Comparison of ENCODE assay signal across 21 cellular contexts in genomic region chr10:100625821-100626220, GRCh38.
"Had no signal": no experiment of that assay in that cellular context is flagged by ENCODE, and none has a peak within 500 bp of the region (broad histone marks: within the 10 kb centered on the region; RNA-seq: fewer than 3 reads in every experiment).

No MANE protein-coding gene starts in this region.

- H3K36me3 ChIP-seq: gastrocnemius medialis, heart left ventricle, left ventricle myocardium inferior, neutrophil, pancreas, stomach had no signal

- H3K4me3 ChIP-seq: body of pancreas, gastrocnemius medialis, heart left ventricle, left ventricle myocardium inferior, mucosa of descending colon, pancreas, smooth muscle cell, stomach had no signal

- H3K9me3 Mint-ChIP-seq: activated CD4-positive, alpha-beta T cell treated with anti-CD3 and anti-CD28 coated beads, Interleukin-2, amount 10 ng/mL, durations not matched to agents 7 days and 5 days; activated naive CD8-positive, alpha-beta T cell treated with anti-CD3 and anti-CD28 coated beads, Interleukin-2, amount 10 ng/mL, durations not matched to agents 7 days and 5 days; activated T-cell treated with anti-CD3 and anti-CD28 coated beads, Interleukin-2, amount 50 U/mL, for 24 hours; activated T-helper 2 cell treated with anti-CD3 and anti-CD28 coated beads, Interferon-gamma antibody, Interleukin-2, Interleukin-4, amounts not matched to agents 10 μg/mL and 5 μg/mL and 100 μg/mL, durations not matched to agents 14 hours and 24 hours and 36 hours; stimulated activated effector memory CD8-positive, alpha-beta T cell treated with anti-CD3 and anti-CD28 coated beads, Interleukin-12 subunit alpha, Interleukin-12 subunit beta, amount 100 ng/mL, for 72 hours had no signal

- H3K9me3 ChIP-seq: body of pancreas, gastrocnemius medialis, heart left ventricle, left ventricle myocardium inferior, mucosa of descending colon, neutrophil, pancreas, stomach had no signal

- H3K27ac Mint-ChIP-seq: activated CD4-positive, alpha-beta T cell treated with anti-CD3 and anti-CD28 coated beads, Interleukin-2, amount 10 ng/mL, durations not matched to agents 7 days and 5 days; activated CD8-positive, alpha-beta T cell treated with anti-CD3 and anti-CD28 coated beads, Interleukin-2, amount 10 ng/mL, durations not matched to agents 7 days and 5 days; activated naive CD8-positive, alpha-beta T cell treated with anti-CD3 and anti-CD28 coated beads, Interleukin-2, amount 10 ng/mL, durations not matched to agents 7 days and 5 days; activated T-cell treated with anti-CD3 and anti-CD28 coated beads, Interleukin-2, amount 50 U/mL, for 24 hours; activated T-helper 2 cell treated with anti-CD3 and anti-CD28 coated beads, Interferon-gamma antibody, Interleukin-2, Interleukin-4, amounts not matched to agents 10 μg/mL and 5 μg/mL and 100 μg/mL, durations not matched to agents 14 hours and 24 hours and 36 hours; naive B cell; stimulated activated effector memory CD8-positive, alpha-beta T cell treated with anti-CD3 and anti-CD28 coated beads, Interleukin-12 subunit alpha, Interleukin-12 subunit beta, amount 100 ng/mL, for 72 hours had no signal

- H3K4me2 ChIP-seq: smooth muscle cell had no signal

- H3K27ac ChIP-seq: body of pancreas, gastrocnemius medialis, heart left ventricle, left ventricle myocardium inferior, neutrophil, pancreas, stomach had no signal

- DNase-seq: activated CD4-positive, alpha-beta T cell treated with anti-CD3 and anti-CD28 coated beads, Interleukin-2, amount 10 ng/mL, durations not matched to agents 7 days and 5 days; activated CD8-positive, alpha-beta T cell treated with anti-CD3 and anti-CD28 coated beads, Interleukin-2, amount 10 ng/mL, durations not matched to agents 7 days and 5 days; activated naive CD4-positive, alpha-beta T cell treated with Interleukin-2 at 50 U/mL for 16 hours; activated naive CD8-positive, alpha-beta T cell treated with anti-CD3 and anti-CD28 coated beads, Interleukin-2, amount 10 ng/mL, durations not matched to agents 7 days and 5 days; activated T-cell treated with anti-CD3 and anti-CD28 coated beads, Interleukin-2, amount 50 U/mL, for 24 hours; body of pancreas; gastrocnemius medialis; heart left ventricle; left ventricle myocardium inferior; mammary epithelial cell; mucosa of descending colon; naive B cell; pancreas; stimulated activated CD4-positive, alpha-beta T cell treated with anti-CD3 and anti-CD28 coated beads, Interleukin-4, amount 100 ng/mL, for 24 hours; stomach; T-helper 9 cell; trophoblast cell had no signal

- H3K4me3 Mint-ChIP-seq: activated CD4-positive, alpha-beta T cell treated with anti-CD3 and anti-CD28 coated beads, Interleukin-2, amount 10 ng/mL, durations not matched to agents 7 days and 5 days; activated CD8-positive, alpha-beta T cell treated with anti-CD3 and anti-CD28 coated beads, Interleukin-2, amount 10 ng/mL, durations not matched to agents 7 days and 5 days; activated naive CD8-positive, alpha-beta T cell treated with anti-CD3 and anti-CD28 coated beads, Interleukin-2, amount 10 ng/mL, durations not matched to agents 7 days and 5 days; activated T-cell treated with anti-CD3 and anti-CD28 coated beads, Interleukin-2, amount 50 U/mL, for 24 hours; naive B cell; stimulated activated effector memory CD8-positive, alpha-beta T cell treated with anti-CD3 and anti-CD28 coated beads, Interleukin-12 subunit alpha, Interleukin-12 subunit beta, amount 100 ng/mL, for 72 hours had no signal

- H3K4me1 Mint-ChIP-seq: activated CD4-positive, alpha-beta T cell treated with anti-CD3 and anti-CD28 coated beads, Interleukin-2, amount 10 ng/mL, durations not matched to agents 7 days and 5 days; stimulated activated effector memory CD8-positive, alpha-beta T cell treated with anti-CD3 and anti-CD28 coated beads, Interleukin-12 subunit alpha, Interleukin-12 subunit beta, amount 100 ng/mL, for 72 hours had no signal

- H3K36me3 Mint-ChIP-seq: activated naive CD8-positive, alpha-beta T cell treated with anti-CD3 and anti-CD28 coated beads, Interleukin-2, amount 10 ng/mL, durations not matched to agents 7 days and 5 days; stimulated activated effector memory CD8-positive, alpha-beta T cell treated with anti-CD3 and anti-CD28 coated beads, Interleukin-12 subunit alpha, Interleukin-12 subunit beta, amount 100 ng/mL, for 72 hours had no signal

- H3K4me1 ChIP-seq: body of pancreas, gastrocnemius medialis, heart left ventricle, left ventricle myocardium inferior, pancreas had no signal
